Comparison of ENCODE assay signal across 19 cellular contexts in genomic region chr15:96417760-96418130, GRCh38.
DNase-seq lines count a peak whose midpoint lies in the region; FAIRE-seq and TF ChIP-seq lines count a peak whose summit lies in the region.
"Had no signal": no experiment of that assay in that cellular context is flagged by ENCODE, and none has a peak within 500 bp of the region (broad histone marks: within the 10 kb centered on the region; RNA-seq: fewer than 3 reads in every experiment).

No MANE protein-coding gene starts in this region.

- WGBS in H9 (ENCODE audit: extremely low coverage, insufficient read length, low lambda C conversion rate): no CpG with 5 or more reads among the region's 14 CpGs
- WGBS in H1 (ENCODE audit: extremely low coverage in 1 of 2, insufficient coverage in 1 of 2, insufficient read length in 1 of 2, insufficient replicate concordance in 2 of 2, low coverage in 1 of 2, low lambda C conversion rate in 2 of 2, missing lambda C conversion rate in 1 of 2), 2 experiments: 6% methylated on average over 13 of the region's 14 CpGs; no CpG with 5 or more reads in 1 of the 2 experiments

- H3K27me3 Mint-ChIP-seq in H9 (ENCODE audit: low read depth) (peaks cover 100% of the 10 kb centered on the region), neural progenitor cell (ENCODE audit: insufficient read depth, low read depth) (peaks cover 82% of the 10 kb centered on the region)

- no peak overlapping the region for H2BK15ac ChIP-seq in H9 (ENCODE audit: low read depth, low read length)
- no peak overlapping the region for H2BK15ac ChIP-seq in H1 (ENCODE audit: low read length)

- H3K27me3 ChIP-seq in H9 (ENCODE audit: insufficient read depth, low read length): peaks cover 75% of the 10 kb centered on the region
- peaks cover 64 to 88% (median 80%) of the 10 kb centered on the region in 4 experiments for H3K27me3 ChIP-seq in H1 (replicated peaks in 1 of 4; ENCODE audit: control insufficient read depth in 3 of 4, extremely low read depth in 1 of 4, insufficient read depth in 3 of 4, low read length in 3 of 4)
- peaks cover 100% of the 10 kb centered on the region for H3K27me3 ChIP-seq in neural progenitor cell
- peaks cover 98% of the 10 kb centered on the region for H3K27me3 ChIP-seq in BE2C

- no peak overlapping the region for H3K23ac ChIP-seq in H9 (ENCODE audit: insufficient read length, low read depth, low read length)
- no peak overlapping the region for H3K23ac ChIP-seq in H1 (ENCODE audit: insufficient read length)

- no peak for TF ChIP-seq RAD21 in H1 (IDR thresholded peaks at IDR 0.05 in 1 of 2, conservative IDR thresholded peaks at IDR 0.05 in 1 of 2; ENCODE audit: low read depth in 2 of 2, low read length in 2 of 2)

- no peaks in the 10 kb centered on the region for H3K36me3 Mint-ChIP-seq in H9 (ENCODE audit: insufficient read depth in 1 of 3, low read depth in 3 of 3)
- H3K36me3 Mint-ChIP-seq in neural progenitor cell: no peaks in the 10 kb centered on the region
- H3K36me3 Mint-ChIP-seq: CD14-positive monocyte had no signal

- H3K27ac Mint-ChIP-seq in H9 (no peak overlapping the region), neural progenitor cell (no peak overlapping the region)
- H3K27ac Mint-ChIP-seq: CD14-positive monocyte had no signal

- H3K4me1 Mint-ChIP-seq in H9 (peaks cover 15 to 44% of the 10 kb centered on the region in 2 experiments), neural progenitor cell (peaks cover 27% of the 10 kb centered on the region)
- H3K4me1 Mint-ChIP-seq: CD14-positive monocyte had no signal

- CTCF ChIA-PET in H1 (lab: Charles Lee; ENCODE audit: partially characterized antibody): interaction anchor here (0.6 to 4.5 kb wide), 9 partner anchors 11 to 580 kb away, joined by 3 to 25 read pairs (median 6); no protein-coding TSS in a partner anchor

- H3K4me3 Mint-ChIP-seq in H9 (peak overlapping the region in 1 of 2 experiments; percentile 17; a peak in 1 of 5 replicates), neural progenitor cell (peak overlapping the region; percentile 74)

- H3K4ac ChIP-seq in H9 (ENCODE audit: low read depth, low read length): no peak overlapping the region
- no peak overlapping the region for H3K4ac ChIP-seq in H1 (replicated peaks; ENCODE audit: insufficient read length, low read depth, low read length)

- no peak overlapping the region for H4K5ac ChIP-seq in H9 (ENCODE audit: insufficient read length, low read depth, low read length)
- no peak overlapping the region for H4K5ac ChIP-seq in H1 (ENCODE audit: insufficient read length, low read depth, low read length)

- H3T11ph ChIP-seq in H9 (ENCODE audit: low read length): no peak overlapping the region

- H2BK120ac ChIP-seq in H9 (ENCODE audit: low read depth, low read length, poor library complexity, severe bottlenecking): no peak overlapping the region
- no peak overlapping the region for H2BK120ac ChIP-seq in H1 (replicated peaks; ENCODE audit: low read depth, low read length)

- H3K79me2 ChIP-seq in H9 (ENCODE audit: insufficient read depth, low read length) (no peaks in the 10 kb centered on the region), H1 (ENCODE audit: control insufficient read depth in 1 of 2, insufficient read depth in 2 of 2, low read length in 2 of 2) (no peaks in the 10 kb centered on the region), neural progenitor cell (ENCODE audit: low read depth) (no peaks in the 10 kb centered on the region)

- no peak overlapping the region for H3K14ac ChIP-seq in H9 (ENCODE audit: insufficient read depth, low read length)
- H3K14ac ChIP-seq in H1 (ENCODE audit: insufficient read length): no peak overlapping the region

- H4K91ac ChIP-seq in H9 (ENCODE audit: insufficient read length, low read depth, low read length): no peak overlapping the region
- no peak overlapping the region for H4K91ac ChIP-seq in H1 (replicated peaks; ENCODE audit: insufficient read length, low read length)

- TF ChIP-seq EP300 in H1 (IDR thresholded peaks at IDR 0.05; ENCODE audit: borderline replicate concordance in 1 of 2, low read depth in 2 of 2, low read length in 2 of 2): no peak

- H3K36me3 ChIP-seq in H1 (ENCODE audit: control insufficient read depth in 2 of 4, insufficient read depth in 4 of 4, low read length in 3 of 4) (no peaks in the 10 kb centered on the region), neural progenitor cell (no peaks in the 10 kb centered on the region), BE2C (no peaks in the 10 kb centered on the region)

- no peak for DNase-seq in H9
- DNase-seq in H1 (ENCODE audit: low read depth in 1 of 2, low spot score in 2 of 2): no peak
- no peak for DNase-seq in neural progenitor cell (ENCODE audit: low spot score)
- DNase-seq in BE2C: no peak
- no peak for DNase-seq in activated naive CD4-positive, alpha-beta T cell treated with anti-CD3 and anti-CD28 coated beads, Interleukin-2, amount 50 U/mL, for 16 hours
- DNase-seq in cortex of kidney (lab: John Stamatoyannopoulos, UW): no peak
- no peak for DNase-seq in stimulated activated CD4-positive, alpha-beta T cell treated with anti-CD3 and anti-CD28 coated beads, Interleukin-1b, Interleukin-23, amount 100 ng/mL, for 48 hours
- DNase-seq: AML-193, KBM-7, MM.1S, NCI-H1048, NCI-H1436, NCI-H1930, NCI-H510A, PC-9, RPMI8226, SHP77, SW 1271 had no signal

- H3K4me3 ChIP-seq in H1 (ENCODE audit: extremely low read depth in 1 of 4, insufficient read depth in 2 of 4, low read depth in 3 of 4, low read length in 4 of 4) (peak overlapping the region in 1 of 4 experiments; percentile 47; a peak in 1 of 8 replicates), neural progenitor cell (no peak overlapping the region), BE2C (ENCODE audit: low read depth, low read length) (no peak overlapping the region)
- H3K4me3 ChIP-seq: PC-9 had no signal

- no peaks in the 10 kb centered on the region for H4K20me1 ChIP-seq in H9 (ENCODE audit: control insufficient read depth, insufficient read depth, insufficient read length)
- H4K20me1 ChIP-seq in H1 (replicated peaks in 1 of 2; ENCODE audit: control insufficient read depth in 1 of 2, insufficient read depth in 2 of 2, low read length in 2 of 2): peaks cover 11 to 17% of the 10 kb centered on the region in 2 experiments
- peaks cover 30% of the 10 kb centered on the region for H4K20me1 ChIP-seq in neural progenitor cell (ENCODE audit: low read depth)

- no peaks in the 10 kb centered on the region for H3K23me2 ChIP-seq in H9 (ENCODE audit: insufficient read length, low read depth, low read length, poor library complexity, severe bottlenecking)
- H3K23me2 ChIP-seq in H1 (ENCODE audit: low read depth, low read length): peaks cover 3% of the 10 kb centered on the region

- H3K4me2 ChIP-seq in H9 (ENCODE audit: insufficient read depth, insufficient read length, low read length) (peak overlapping the region; percentile 26), H1 (ENCODE audit: insufficient read depth in 1 of 2, low read depth in 2 of 2, low read length in 2 of 2) (peak overlapping the region; percentile 54 to 70; a peak in 2 of 4 replicates), neural progenitor cell (peak overlapping the region; percentile 72)
- H3K4me2 ChIP-seq: PC-9 had no signal

- H3K9ac ChIP-seq in H9 (ENCODE audit: extremely low read depth, insufficient read length, low read length) (no peak overlapping the region), H1 (replicated peaks in 1 of 4; ENCODE audit: extremely low read depth in 1 of 4, low read depth in 3 of 4, low read length in 3 of 4) (no peak overlapping the region), neural progenitor cell (no peak overlapping the region)

- H3K9me3 Mint-ChIP-seq in H9: peaks cover 2 to 4% of the 10 kb centered on the region in 2 experiments; a peak in 2 of 5 replicates
- no peaks in the 10 kb centered on the region for H3K9me3 Mint-ChIP-seq in neural progenitor cell

- H2BK12ac ChIP-seq in H9 (ENCODE audit: insufficient read length, low read depth, low read length) (no peak overlapping the region), H1 (ENCODE audit: low read depth, low read length) (no peak overlapping the region)

- no peak for TF ChIP-seq POLR2A in H1 (IDR thresholded peaks at IDR 0.05; ENCODE audit: control extremely low read depth in 1 of 2, low read depth in 2 of 2, low read length in 2 of 2)

- H3K27ac ChIP-seq in H9 (ENCODE audit: insufficient read length, low read depth, low read length) (no peak overlapping the region), H1 (ENCODE audit: low read depth, low read length) (no peak overlapping the region), neural progenitor cell (no peak overlapping the region)
- H3K27ac ChIP-seq: PC-9 had no signal

- H2AFZ ChIP-seq in H9 (ENCODE audit: low read length) (no peak overlapping the region), H1 (ENCODE audit: low read length) (no peak overlapping the region), neural progenitor cell (replicated peaks) (no peak overlapping the region)
- H2AFZ ChIP-seq: PC-9 had no signal

- no peak overlapping the region for H2BK20ac ChIP-seq in H9 (ENCODE audit: low read depth, low read length, poor library complexity, severe bottlenecking)
- no peak overlapping the region for H2BK20ac ChIP-seq in H1 (ENCODE audit: low read length)

- TF ChIP-seq CTCF in H9 (conservative IDR thresholded peaks at IDR 0.05) (no peak), H1 (IDR thresholded peaks at IDR 0.05; ENCODE audit: control extremely low read depth in 1 of 3, insufficient read depth in 1 of 3, low read depth in 1 of 3, low read length in 3 of 3) (no peak), neural progenitor cell (IDR thresholded peaks at IDR 0.05) (no peak), BE2C (IDR thresholded peaks at IDR 0.05; ENCODE audit: low read depth, low read length) (no peak)

- H3K9me3 ChIP-seq in H9 (ENCODE audit: control insufficient read depth, low read depth, low read length) (no peaks in the 10 kb centered on the region), H1 (ENCODE audit: insufficient read depth in 2 of 2, low read depth in 1 of 2, low read length in 1 of 2) (no peaks in the 10 kb centered on the region), neural progenitor cell (ENCODE audit: low read depth) (no peaks in the 10 kb centered on the region), BE2C (no peaks in the 10 kb centered on the region; the same call in 1 of the 2 replicates)

- no peak overlapping the region for H2AK5ac ChIP-seq in H9 (ENCODE audit: insufficient read length, low read length)
- no peak overlapping the region for H2AK5ac ChIP-seq in H1 (ENCODE audit: low read depth, low read length)

- H3K18ac ChIP-seq in H9 (ENCODE audit: insufficient read length, low read depth, low read length): no peak overlapping the region
- no peak overlapping the region for H3K18ac ChIP-seq in H1 (ENCODE audit: extremely low read depth, low read length)

- POLR2A ChIA-PET in H1 (lab: Charles Lee; ENCODE audit: partially characterized antibody): interaction anchor here (1.9 kb wide), 1 partner anchor 57 kb away, joined by 6 read pairs; no protein-coding TSS in a partner anchor

- H2BK5ac ChIP-seq in H9 (ENCODE audit: insufficient read length, low read length): no peak overlapping the region
- no peak overlapping the region for H2BK5ac ChIP-seq in H1 (ENCODE audit: low read depth, low read length)

- H3F3A ChIP-seq in neural progenitor cell (ENCODE audit: low read depth): peaks cover 30% of the 10 kb centered on the region

- H3K4me1 ChIP-seq in H9 (ENCODE audit: insufficient read depth, low read length): no peaks in the 10 kb centered on the region
- H3K4me1 ChIP-seq in H1 (replicated peaks in 1 of 4; ENCODE audit: control insufficient read depth in 3 of 4, insufficient read depth in 4 of 4, low read length in 3 of 4): peaks cover 4 to 15% (median 7%) of the 10 kb centered on the region in 4 experiments
- H3K4me1 ChIP-seq in neural progenitor cell: peaks cover 46% of the 10 kb centered on the region
- no peaks in the 10 kb centered on the region for H3K4me1 ChIP-seq in BE2C

- H3K79me1 ChIP-seq in H9 (ENCODE audit: insufficient read depth, low read depth, low read length, poor library complexity, severe bottlenecking) (no peaks in the 10 kb centered on the region), H1 (ENCODE audit: low read depth, low read length) (no peaks in the 10 kb centered on the region)

- FAIRE-seq in H1 (lab: Jason Lieb, UNC): no peak

- H4K8ac ChIP-seq in H9 (replicated peaks; ENCODE audit: insufficient read length, low read depth, low read length) (no peak overlapping the region), H1 (ENCODE audit: extremely low read depth, insufficient read depth, low read length) (no peak overlapping the region)

- H3K56ac ChIP-seq in H9 (ENCODE audit: insufficient read length, low read depth, low read length) (no peak overlapping the region), H1 (replicated peaks; ENCODE audit: insufficient read length, low read depth, low read length) (no peak overlapping the region)
